ENCODE assay signal across 8 cellular contexts in genomic region chr5:82351754-82352145, GRCh38.
DNase-seq lines count a peak whose midpoint lies in the region; ATAC-seq and TF ChIP-seq lines count a peak whose summit lies in the region.

No MANE protein-coding gene starts in this region.

- no peaks in the 10 kb centered on the region for H3K36me3 ChIP-seq in CD8-positive, alpha-beta T cell (ENCODE audit: insufficient read depth, low read length)
- no peaks in the 10 kb centered on the region for H3K36me3 ChIP-seq in heart right ventricle

- H3K4me1 ChIP-seq in CD8-positive, alpha-beta T cell (ENCODE audit: insufficient read depth, low read length) = peaks cover 4% of the 10 kb centered on the region
- peaks cover 2 to 60% (median 31%) of the 10 kb centered on the region in 9 donors for H3K4me1 ChIP-seq in heart right ventricle

- H3K4me3 ChIP-seq in CD8-positive, alpha-beta T cell (ENCODE audit: low read depth, low read length) = no peak overlapping the region
- no peak overlapping the region for H3K4me3 ChIP-seq in heart right ventricle
- H3K4me3 ChIP-seq in retinal pigment epithelial cell (ENCODE audit: low read length) = no peak overlapping the region

- H3K4me3 Mint-ChIP-seq in CD8-positive, alpha-beta T cell = no peak overlapping the region
- no peak overlapping the region for H3K4me3 Mint-ChIP-seq in WTC11
- no peak overlapping the region for H3K4me3 Mint-ChIP-seq in activated CD4-positive, alpha-beta memory T cell treated with anti-CD3 and anti-CD28 coated beads for 36 hours

- H3K9me3 Mint-ChIP-seq in CD8-positive, alpha-beta T cell = no peaks in the 10 kb centered on the region
- H3K9me3 Mint-ChIP-seq in WTC11 = no peaks in the 10 kb centered on the region
- H3K9me3 Mint-ChIP-seq in activated CD4-positive, alpha-beta memory T cell treated with anti-CD3 and anti-CD28 coated beads for 36 hours = no peaks in the 10 kb centered on the region

- peak; percentile 61 for ATAC-seq in CD8-positive, alpha-beta T cell
- ATAC-seq in GM18867 (IDR thresholded peaks at IDR 0.05; ENCODE audit: unreplicated experiment) (peak; percentile 90), HG02981 (IDR thresholded peaks at IDR 0.05; ENCODE audit: unreplicated experiment) (peak; percentile 74), WTC11 (peak; percentile 67), heart right ventricle (peak; percentile 52 to 82 (median 70))

- no peaks in the 10 kb centered on the region for H3K9me3 ChIP-seq in CD8-positive, alpha-beta T cell (ENCODE audit: low read length)
- H3K9me3 ChIP-seq in heart right ventricle = no peaks in the 10 kb centered on the region

- intact Hi-C loops in CD8-positive, alpha-beta T cell (cut with DNase I, micrococcal nuclease) = loop anchor here (1.0 to 10.0 kb wide), 9 partner anchors 146 to 1212 kb away; partner anchors contain the start of genes TMEM167A (in 2 of the 2), XRCC4 (in 2 of the 2) and VCAN (in 1 of the 2)
- intact Hi-C loops in heart right ventricle (cut with DNase I) = loop anchor here (2.0 to 10.0 kb wide), 18 partner anchors 39 to 1216 kb away; partner anchors contain the start of genes VCAN (in 6 of the 10), TMEM167A (in 1 of the 10) and XRCC4 (in 1 of the 10)
- intact Hi-C loops in activated CD4-positive, alpha-beta memory T cell treated with anti-CD3 and anti-CD28 coated beads for 36 hours (cut with micrococcal nuclease) = loop anchor here (1.0 to 10.0 kb wide), 7 partner anchors 116 to 1213 kb away; no protein-coding TSS in a partner anchor

- DNase-seq in CD8-positive, alpha-beta T cell = no peak
- DNase-seq in NCI-H2029 (lab: John Stamatoyannopoulos, UW) (peak; percentile 54), WTC11 (ENCODE audit: low spot score) (no peak), heart right ventricle (peak in 1 of 2 donors; percentile 35), retinal pigment epithelial cell (ENCODE audit: low read depth) (no peak)
- DNase-seq in activated CD4-positive, alpha-beta memory T cell treated with anti-CD3 and anti-CD28 coated beads for 36 hours = no peak

- CTCF ChIA-PET in CD8-positive, alpha-beta T cell (lab: Charles Lee) = interaction anchor here (0.6 to 5.5 kb wide), 25 partner anchors 8 to 1684 kb away, joined by 3 to 60 read pairs (median 4); no protein-coding TSS in a partner anchor
- CTCF ChIA-PET in WTC11 (lab: Charles Lee) = interaction anchor here (1.5 kb wide), 1 partner anchor 39 kb away, joined by 6 read pairs; no protein-coding TSS in a partner anchor
- CTCF ChIA-PET in activated CD4-positive, alpha-beta memory T cell treated with anti-CD3 and anti-CD28 coated beads for 36 hours (lab: Charles Lee) = interaction anchor here (0.6 to 5.2 kb wide), 22 partner anchors 33 to 1211 kb away, joined by 3 to 50 read pairs (median 3); no protein-coding TSS in a partner anchor

- no peaks in the 10 kb centered on the region for H3K27me3 Mint-ChIP-seq in CD8-positive, alpha-beta T cell (ENCODE audit: low read depth)
- H3K27me3 Mint-ChIP-seq in WTC11 (ENCODE audit: low read depth) = no peaks in the 10 kb centered on the region
- no peaks in the 10 kb centered on the region for H3K27me3 Mint-ChIP-seq in activated CD4-positive, alpha-beta memory T cell treated with anti-CD3 and anti-CD28 coated beads for 36 hours

- H3K27me3 ChIP-seq in CD8-positive, alpha-beta T cell (ENCODE audit: insufficient read depth, low read length) = no peaks in the 10 kb centered on the region
- no peaks in the 10 kb centered on the region for H3K27me3 ChIP-seq in heart right ventricle

- no peak overlapping the region for H3K27ac Mint-ChIP-seq in CD8-positive, alpha-beta T cell
- H3K27ac Mint-ChIP-seq in WTC11 = no peak overlapping the region
- no peak overlapping the region for H3K27ac Mint-ChIP-seq in activated CD4-positive, alpha-beta memory T cell treated with anti-CD3 and anti-CD28 coated beads for 36 hours

- WGBS in heart right ventricle, 2 donors = 6% methylated on average over 2 of the region's 2 CpGs

- H3K36me3 Mint-ChIP-seq in CD8-positive, alpha-beta T cell = no peaks in the 10 kb centered on the region
- no peaks in the 10 kb centered on the region for H3K36me3 Mint-ChIP-seq in WTC11
- H3K36me3 Mint-ChIP-seq in activated CD4-positive, alpha-beta memory T cell treated with anti-CD3 and anti-CD28 coated beads for 36 hours = no peaks in the 10 kb centered on the region

- peak; percentile 77 for TF ChIP-seq CTCF in CD8-positive, alpha-beta T cell (IDR thresholded peaks at IDR 0.05)
- peak; percentile 75 for TF ChIP-seq CTCF in WTC11 (IDR thresholded peaks at IDR 0.05)
- TF ChIP-seq CTCF in heart right ventricle (IDR thresholded peaks at IDR 0.05) = peak; percentile 63 to 86 (median 79)
- peak; percentile 72 for TF ChIP-seq CTCF in retinal pigment epithelial cell (conservative IDR thresholded peaks at IDR 0.05; ENCODE audit: low read depth, low read length)

- H3K4me1 Mint-ChIP-seq in CD8-positive, alpha-beta T cell (ENCODE audit: low read depth) = peaks cover 7% of the 10 kb centered on the region
- peaks cover 16% of the 10 kb centered on the region for H3K4me1 Mint-ChIP-seq in WTC11
- H3K4me1 Mint-ChIP-seq in activated CD4-positive, alpha-beta memory T cell treated with anti-CD3 and anti-CD28 coated beads for 36 hours (ENCODE audit: low read depth) = peaks cover 18% of the 10 kb centered on the region

- H3K27ac ChIP-seq in CD8-positive, alpha-beta T cell (ENCODE audit: low read depth, low read length) = no peak overlapping the region
- H3K27ac ChIP-seq in heart right ventricle = peak overlapping the region in 6 of 10 donors; percentile 27 to 76 (median 51)

- POLR2A ChIA-PET in CD8-positive, alpha-beta T cell (lab: Charles Lee) = no interaction called here
- POLR2A ChIA-PET in WTC11 (lab: Charles Lee) = no interaction called here
- POLR2A ChIA-PET in activated CD4-positive, alpha-beta memory T cell treated with anti-CD3 and anti-CD28 coated beads for 36 hours (lab: Charles Lee) = no interaction called here

TF ChIP-seq in WTC11, 78 proteins besides CTCF, POLR2A, EP300 and RAD21:
- no peak for TF ChIP-seq E2F5 (CRISPR knock-in tag; IDR thresholded peaks at IDR 0.05)
- TF ChIP-seq GABPB1 (CRISPR knock-in tag; IDR thresholded peaks at IDR 0.05) = no peak
- no peak for TF ChIP-seq SMAD3 (CRISPR knock-in tag; IDR thresholded peaks at IDR 0.05; ENCODE audit: borderline replicate concordance)
- no peak for TF ChIP-seq ZNF416 (CRISPR knock-in tag; IDR thresholded peaks at IDR 0.05)
- TF ChIP-seq E2F1 (CRISPR knock-in tag; IDR thresholded peaks at IDR 0.05) = no peak
- TF ChIP-seq PRRX2 (CRISPR knock-in tag; IDR thresholded peaks at IDR 0.05) = no peak
- no peak for TF ChIP-seq FOXJ3 (CRISPR knock-in tag; IDR thresholded peaks at IDR 0.05; ENCODE audit: borderline replicate concordance)
- no peak for TF ChIP-seq TEAD4 (CRISPR knock-in tag; IDR thresholded peaks at IDR 0.05)
- TF ChIP-seq OVOL2 (CRISPR knock-in tag; IDR thresholded peaks at IDR 0.05; ENCODE audit: borderline replicate concordance) = no peak
- no peak for TF ChIP-seq ZNF396 (CRISPR knock-in tag; IDR thresholded peaks at IDR 0.05; ENCODE audit: borderline replicate concordance)
- TF ChIP-seq NFYB (CRISPR knock-in tag; conservative IDR thresholded peaks at IDR 0.05; ENCODE audit: low read depth) = no peak
